13 cellular contexts compared by ENCODE assay signal in genomic region chr11:446886-447285, GRCh38. TPM values are rescaled to one million over a fixed set of nuclear protein-coding genes. Genes with fewer than 3 reads are reported as not detected.
DNase-seq lines count a peak whose midpoint lies in the region; ATAC-seq and TF ChIP-seq lines count a peak whose summit lies in the region.
"Had no signal": no experiment of that assay in that cellular context is flagged by ENCODE, and none has a peak within 500 bp of the region (broad histone marks: within the 10 kb centered on the region; RNA-seq: fewer than 3 reads in every experiment).

No MANE protein-coding gene starts in this region.

- intact Hi-C loops in right cardiac atrium (cut with DNase I) (no loop called here), left cardiac atrium (cut with DNase I) (no loop called here), upper lobe of right lung (cut with DNase I) (no loop called here)

- H3K4me1 Mint-ChIP-seq in natural killer cell treated with Interleukin-12 subunit alpha and Interleukin-12 subunit beta and Interleukin-15 and Interleukin-18, amount 100 ng/mL, for 72 hours (ENCODE audit: low read depth in 2 of 2): peaks cover 10% of the 10 kb centered on the region in 2 donors

- H3K4me1 ChIP-seq in right cardiac atrium (ENCODE audit: control insufficient read depth, insufficient read depth, low read length) (peaks cover 2% of the 10 kb centered on the region), hepatocyte (ENCODE audit: insufficient read depth) (peaks cover 46% of the 10 kb centered on the region), upper lobe of right lung (peaks cover 36% of the 10 kb centered on the region)

- H3K27me3 ChIP-seq in right cardiac atrium (ENCODE audit: control insufficient read depth, insufficient read depth): no peaks in the 10 kb centered on the region
- H3K27me3 ChIP-seq in hepatocyte: no peaks in the 10 kb centered on the region
- H3K27me3 ChIP-seq in upper lobe of right lung: no peaks in the 10 kb centered on the region

- H3K79me2 ChIP-seq in hepatocyte: peaks cover 20% of the 10 kb centered on the region

- H3K36me3 Mint-ChIP-seq in natural killer cell treated with Interleukin-12 subunit alpha and Interleukin-12 subunit beta and Interleukin-15 and Interleukin-18, amount 100 ng/mL, for 72 hours: peaks cover 6% of the 10 kb centered on the region

- H3K4me2 ChIP-seq in hepatocyte: peak overlapping the region; percentile 52

- peaks cover 6% of the 10 kb centered on the region for H4K20me1 ChIP-seq in hepatocyte (ENCODE audit: insufficient read depth, poor library complexity, severe bottlenecking)

- TF ChIP-seq CTCF in hepatocyte (IDR thresholded peaks at IDR 0.05; ENCODE audit: poor library complexity) (no peak), upper lobe of right lung (IDR thresholded peaks at IDR 0.05) (no peak)

- no peaks in the 10 kb centered on the region for H3K36me3 ChIP-seq in hepatocyte (replicated peaks; ENCODE audit: insufficient read depth, low read depth)
- no peaks in the 10 kb centered on the region for H3K36me3 ChIP-seq in upper lobe of right lung
- H3K36me3 ChIP-seq: neutrophil had no signal

- H3K9me3 ChIP-seq in right cardiac atrium (ENCODE audit: control insufficient read depth, low read length) (no peaks in the 10 kb centered on the region), hepatocyte (ENCODE audit: low read depth) (no peaks in the 10 kb centered on the region), upper lobe of right lung (no peaks in the 10 kb centered on the region)
- H3K9me3 ChIP-seq: neutrophil had no signal

- no peak overlapping the region for H2AFZ ChIP-seq in hepatocyte

- DNase-seq in right cardiac atrium (peak; percentile 14 to 45 (median 42)), left cardiac atrium (no peak), RPMI8226 (peak; percentile 69), hepatocyte (ENCODE audit: low spot score) (peak; percentile 22), upper lobe of right lung (peak; percentile 65), amniotic stem cell (lab: John Stamatoyannopoulos, UW) (no peak)
- DNase-seq in natural killer cell treated with Interleukin-12 subunit alpha and Interleukin-12 subunit beta and Interleukin-15 and Interleukin-18, amount 100 ng/mL, for 72 hours (ENCODE audit: low spot score): no peak
- DNase-seq: activated CD4-positive, alpha-beta T cell treated with anti-CD3 and anti-CD28 coated beads, Interleukin-2, amount 50 U/mL, for 48 hours; foreskin fibroblast had no signal

- no peak overlapping the region for H3K27ac ChIP-seq in right cardiac atrium (ENCODE audit: low read length)
- H3K27ac ChIP-seq in hepatocyte: peak overlapping the region; percentile 95
- no peak overlapping the region for H3K27ac ChIP-seq in upper lobe of right lung
- H3K27ac ChIP-seq: neutrophil had no signal

- H3K27me3 Mint-ChIP-seq in natural killer cell treated with Interleukin-12 subunit alpha and Interleukin-12 subunit beta and Interleukin-15 and Interleukin-18, amount 100 ng/mL, for 72 hours: no peaks in the 10 kb centered on the region
- H3K27me3 Mint-ChIP-seq: B cell had no signal

- no peaks in the 10 kb centered on the region for H3K9me3 Mint-ChIP-seq in natural killer cell treated with Interleukin-12 subunit alpha and Interleukin-12 subunit beta and Interleukin-15 and Interleukin-18, amount 100 ng/mL, for 72 hours
- H3K9me3 Mint-ChIP-seq: activated naive CD4-positive, alpha-beta T cell treated with anti-CD3 and anti-CD28 coated beads, Interleukin-2, amount 50 U/mL, for 72 hours had no signal

- H3K9me2 ChIP-seq in hepatocyte (replicated peaks; ENCODE audit: insufficient read depth): no peaks in the 10 kb centered on the region

- no peak for ATAC-seq in right cardiac atrium
- ATAC-seq in left cardiac atrium: no peak
- ATAC-seq in upper lobe of right lung: no peak
- no peak for ATAC-seq in natural killer cell treated with Interleukin-12 subunit alpha and Interleukin-12 subunit beta and Interleukin-15 and Interleukin-18, amount 100 ng/mL, for 72 hours
- ATAC-seq in HG03342 (IDR thresholded peaks at IDR 0.05; ENCODE audit: unreplicated experiment): no peak
- ATAC-seq: activated naive CD4-positive, alpha-beta T cell treated with anti-CD3 and anti-CD28 coated beads, Interleukin-2, amount 50 U/mL, for 72 hours had no signal

- H3K4me3 Mint-ChIP-seq in natural killer cell treated with Interleukin-12 subunit alpha and Interleukin-12 subunit beta and Interleukin-15 and Interleukin-18, amount 100 ng/mL, for 72 hours: no peak overlapping the region

- H3K4me3 ChIP-seq in right cardiac atrium (ENCODE audit: low read length) (no peak overlapping the region), hepatocyte (no peak overlapping the region), upper lobe of right lung (no peak overlapping the region)

- WGBS in right cardiac atrium: 72% methylated on average over 7 of the region's 7 CpGs
- WGBS in hepatocyte (ENCODE audit: low lambda C conversion rate, missing lambda C conversion rate): 73% methylated on average over 7 of the region's 7 CpGs

- no peak overlapping the region for H3K27ac Mint-ChIP-seq in natural killer cell treated with Interleukin-12 subunit alpha and Interleukin-12 subunit beta and Interleukin-15 and Interleukin-18, amount 100 ng/mL, for 72 hours
- H3K27ac Mint-ChIP-seq: activated naive CD4-positive, alpha-beta T cell treated with anti-CD3 and anti-CD28 coated beads, Interleukin-2, amount 50 U/mL, for 72 hours; B cell had no signal

RNA-seq across cellular contexts. Expression of gene PTDSS2, which starts 3.2 kb away (rescaled TPM):
- total RNA-seq in right cardiac atrium: 10 to 100 TPM; 30.2 to 33.3 (median 30.9) TPM
- 30.7 TPM for polyA plus RNA-seq in right cardiac atrium
- total RNA-seq in left cardiac atrium: 10 to 100 TPM; 21.5 to 26.5 TPM
- total RNA-seq in hepatocyte: 29.7 and 31.5 TPM in 2 replicates
- polyA plus RNA-seq in hepatocyte: 50.6 and 50.8 TPM in 2 replicates
- 31.1 TPM for total RNA-seq in upper lobe of right lung
- 10 to 100 TPM; 20.6 to 56.9 TPM for total RNA-seq in natural killer cell treated with Interleukin-12 subunit alpha and Interleukin-12 subunit beta and Interleukin-15 and Interleukin-18, amount 100 ng/mL, for 72 hours

RNA-seq across cellular contexts. Expression of gene ANO9, which starts 5.1 kb away (rescaled TPM):
- total RNA-seq in right cardiac atrium: under 1 TPM; 0.14 to 0.46 (median 0.20) TPM
- 0.20 TPM for polyA plus RNA-seq in right cardiac atrium
- total RNA-seq in left cardiac atrium: 1 to 10 TPM in 1 of 2 donors, under 1 TPM in 1; 0.55 to 1.6 TPM
- 19.5 and 21.2 TPM in 2 replicates for total RNA-seq in hepatocyte
- polyA plus RNA-seq in hepatocyte: 34.9 and 35.7 TPM in 2 replicates
- 22.4 TPM for total RNA-seq in upper lobe of right lung
- total RNA-seq in natural killer cell treated with Interleukin-12 subunit alpha and Interleukin-12 subunit beta and Interleukin-15 and Interleukin-18, amount 100 ng/mL, for 72 hours: 1 to 10 TPM; 2.4 to 6.7 TPM

RNA-seq across cellular contexts. Expression of gene SIGIRR, which starts 32.1 kb away (rescaled TPM):
- total RNA-seq in right cardiac atrium: 10 to 100 TPM; 28.6 to 42.4 (median 35.1) TPM
- polyA plus RNA-seq in right cardiac atrium: 61.8 TPM
- total RNA-seq in left cardiac atrium: 10 to 100 TPM; 35.4 to 36.7 TPM
- 42.4 and 52.1 TPM in 2 replicates for total RNA-seq in hepatocyte
- polyA plus RNA-seq in hepatocyte: 77.4 and 85.3 TPM in 2 replicates
- total RNA-seq in upper lobe of right lung: 80.9 TPM
- 10 to 100 TPM; 39.0 to 44.9 TPM for total RNA-seq in natural killer cell treated with Interleukin-12 subunit alpha and Interleukin-12 subunit beta and Interleukin-15 and Interleukin-18, amount 100 ng/mL, for 72 hours

RNA-seq across cellular contexts. Expression of gene PKP3, which starts 52.9 kb away (rescaled TPM):
- under 1 TPM; 0.26 to 0.88 (median 0.63) TPM for total RNA-seq in right cardiac atrium
- polyA plus RNA-seq in right cardiac atrium: 0.36 TPM
- under 1 TPM; 0.52 to 0.68 TPM for total RNA-seq in left cardiac atrium
- total RNA-seq in hepatocyte: 55.6 and 62.1 TPM in 2 replicates
- 89.5 and 91.3 TPM in 2 replicates for polyA plus RNA-seq in hepatocyte
- 40.4 TPM for total RNA-seq in upper lobe of right lung
- not detected for total RNA-seq in natural killer cell treated with Interleukin-12 subunit alpha and Interleukin-12 subunit beta and Interleukin-15 and Interleukin-18, amount 100 ng/mL, for 72 hours
- total RNA-seq: B cell had no signal

Comparison
In these comparisons a context has a peak if more than half of its experiments do, and no peak if none do; other contexts are left out.
1. DNase-seq: peak in right cardiac atrium (3 of 3), RPMI8226 (single experiment), hepatocyte (single experiment) and upper lobe of right lung (single experiment); none in left cardiac atrium (single experiment), natural killer cell treated with Interleukin-12 subunit alpha and Interleukin-12 subunit beta and Interleukin-15 and Interleukin-18, amount 100 ng/mL, for 72 hours (single experiment) and amniotic stem cell (single experiment).